ENCODE assay signal across 21 cellular contexts in genomic region chrX:104255465-104255864, GRCh38. TPM values are rescaled to one million over a fixed set of nuclear protein-coding genes. Genes with fewer than 3 reads are reported as not detected.
DNase-seq lines count a peak whose midpoint lies in the region; ATAC-seq and TF ChIP-seq lines count a peak whose summit lies in the region.
"Had no signal": no experiment of that assay in that cellular context is flagged by ENCODE, and none has a peak within 500 bp of the region (broad histone marks: within the 10 kb centered on the region; RNA-seq: fewer than 3 reads in every experiment).

No MANE protein-coding gene starts in this region.

- no peaks in the 10 kb centered on the region for H3F3A ChIP-seq in smooth muscle cell (ENCODE audit: low read depth)

- no peak overlapping the region for H2AFZ ChIP-seq in smooth muscle cell (ENCODE audit: low read depth)

- H3K9me3 ChIP-seq in smooth muscle cell (replicated peaks; ENCODE audit: low read depth), result no peaks in the 10 kb centered on the region
- H3K9me3 ChIP-seq: SJSA1 had no signal

- H3K27ac Mint-ChIP-seq in Calu3 (ENCODE audit: unreplicated experiment) (no peak overlapping the region), nephron (no peak overlapping the region)
- H3K27ac Mint-ChIP-seq in activated naive CD8-positive, alpha-beta T cell treated with anti-CD3 and anti-CD28 coated beads, Interleukin-2, amount 10 ng/mL, durations not matched to agents 7 days and 5 days, result no peak overlapping the region
- H3K27ac Mint-ChIP-seq: CD8-positive, alpha-beta T cell had no signal

- no peak for ATAC-seq in activated naive CD8-positive, alpha-beta T cell treated with anti-CD3 and anti-CD28 coated beads, Interleukin-2, amount 10 ng/mL, durations not matched to agents 7 days and 5 days (ENCODE audit: low read depth)
- no peak for ATAC-seq in GM21786 (IDR thresholded peaks at IDR 0.05; ENCODE audit: unreplicated experiment)
- ATAC-seq: CD8-positive, alpha-beta T cell; PC-3 had no signal

- H3K27me3 Mint-ChIP-seq in Calu3 (ENCODE audit: unreplicated experiment) (peaks cover 15% of the 10 kb centered on the region), nephron (ENCODE audit: low read depth) (peaks cover 85% of the 10 kb centered on the region)
- H3K27me3 Mint-ChIP-seq in activated naive CD8-positive, alpha-beta T cell treated with anti-CD3 and anti-CD28 coated beads, Interleukin-2, amount 10 ng/mL, durations not matched to agents 7 days and 5 days, result peaks cover 46% of the 10 kb centered on the region

- H3K9me3 Mint-ChIP-seq in Calu3 (ENCODE audit: low read depth, unreplicated experiment) (no peaks in the 10 kb centered on the region), nephron (peaks cover 10% of the 10 kb centered on the region)
- H3K9me3 Mint-ChIP-seq in activated naive CD8-positive, alpha-beta T cell treated with anti-CD3 and anti-CD28 coated beads, Interleukin-2, amount 10 ng/mL, durations not matched to agents 7 days and 5 days, result no peaks in the 10 kb centered on the region
- H3K9me3 Mint-ChIP-seq: CD8-positive, alpha-beta T cell had no signal

- intact Hi-C loops in Calu3 (cut with micrococcal nuclease; ENCODE audit: unreplicated experiment), result no loop called here

- H3K4me3 Mint-ChIP-seq in Calu3 (ENCODE audit: low read depth, unreplicated experiment) (peak overlapping the region; percentile 82), nephron (peak overlapping the region; percentile 35 to 50 (median 46))
- peak overlapping the region; percentile 25 for H3K4me3 Mint-ChIP-seq in activated naive CD8-positive, alpha-beta T cell treated with anti-CD3 and anti-CD28 coated beads, Interleukin-2, amount 10 ng/mL, durations not matched to agents 7 days and 5 days

- no peaks in the 10 kb centered on the region for H3K36me3 ChIP-seq in smooth muscle cell (ENCODE audit: low read depth)
- H3K36me3 ChIP-seq: BLaER1, SJSA1 had no signal

- DNase-seq in NCI-H2227 (lab: John Stamatoyannopoulos, UW; ENCODE audit: unreplicated experiment), result peak; percentile 2
- DNase-seq in NCI-H2227 treated with DMSO at 0.1 percent for 48 hours (lab: John Stamatoyannopoulos, UW), result no peak
- DNase-seq in Calu3, result no peak
- no peak for DNase-seq in activated naive CD8-positive, alpha-beta T cell treated with anti-CD3 and anti-CD28 coated beads, Interleukin-2, amount 10 ng/mL, durations not matched to agents 7 days and 5 days
- DNase-seq in smooth muscle cell (lab: John Stamatoyannopoulos, UW; ENCODE audit: unreplicated experiment), result no peak
- no peak for DNase-seq in DMS114 treated with DMSO at 0.1 percent for 48 hours (lab: John Stamatoyannopoulos, UW; ENCODE audit: unreplicated experiment)
- DNase-seq: CD8-positive, alpha-beta T cell; HCEC 1CT; MV-4-11; NCI-H1417 treated with DMSO at 0.1 percent for 48 hours; NCI-H2029; NCI-H2171; NCI-H748 treated with DMSO at 0.1 percent for 48 hours; PC-3 had no signal

- no peaks in the 10 kb centered on the region for H4K20me1 ChIP-seq in smooth muscle cell (ENCODE audit: low read depth)
- H4K20me1 ChIP-seq: BLaER1 had no signal

- BruUV-seq in Calu3 (replicated peaks; lab: Mats Ljungman, UMichigan), result no TSS peak

- H3K4me1 Mint-ChIP-seq in Calu3 (ENCODE audit: low read depth, unreplicated experiment) (peaks cover 17% of the 10 kb centered on the region), nephron (peaks cover 8% of the 10 kb centered on the region)
- H3K4me1 Mint-ChIP-seq in activated naive CD8-positive, alpha-beta T cell treated with anti-CD3 and anti-CD28 coated beads, Interleukin-2, amount 10 ng/mL, durations not matched to agents 7 days and 5 days, result peaks cover 4% of the 10 kb centered on the region

- peaks cover 81% of the 10 kb centered on the region for H3K27me3 ChIP-seq in smooth muscle cell (ENCODE audit: low read depth)

- TF ChIP-seq CTCF in Calu3 (IDR thresholded peaks at IDR 0.05; ENCODE audit: unreplicated experiment) (no peak), nephron (IDR thresholded peaks at IDR 0.05; ENCODE audit: unreplicated experiment in 3 of 3) (no peak), smooth muscle cell (IDR thresholded peaks at IDR 0.05; ENCODE audit: borderline replicate concordance, insufficient read depth, poor library complexity, severe bottlenecking) (no peak)

- no peak overlapping the region for H3K4me3 ChIP-seq in smooth muscle cell
- H3K4me3 ChIP-seq: SJSA1 had no signal

- no peaks in the 10 kb centered on the region for H3K79me2 ChIP-seq in smooth muscle cell (ENCODE audit: low read depth)

- no peaks in the 10 kb centered on the region for H3K4me1 ChIP-seq in smooth muscle cell (ENCODE audit: low read depth)
- H3K4me1 ChIP-seq: BLaER1 had no signal

- H3K4me2 ChIP-seq in smooth muscle cell, result no peak overlapping the region
- H3K4me2 ChIP-seq: BLaER1 had no signal

- H3K9ac ChIP-seq in smooth muscle cell (ENCODE audit: low read depth), result no peak overlapping the region
- H3K9ac ChIP-seq: BLaER1 had no signal

- WGBS in smooth muscle cell (ENCODE audit: low lambda C conversion rate), result 51% methylated on average over 13 of the region's 13 CpGs

- CTCF ChIA-PET in Calu3 (lab: Charles Lee), result no interaction called here

- H3K27ac ChIP-seq in smooth muscle cell (ENCODE audit: low read depth), result no peak overlapping the region
- H3K27ac ChIP-seq: BLaER1, HL-60, SJSA1 had no signal

- peaks cover 9% of the 10 kb centered on the region for H3K36me3 Mint-ChIP-seq in Calu3 (ENCODE audit: insufficient read depth, unreplicated experiment)
- H3K36me3 Mint-ChIP-seq in activated naive CD8-positive, alpha-beta T cell treated with anti-CD3 and anti-CD28 coated beads, Interleukin-2, amount 10 ng/mL, durations not matched to agents 7 days and 5 days, result no peaks in the 10 kb centered on the region
- H3K36me3 Mint-ChIP-seq in nephron (ENCODE audit: low read depth), result no peaks in the 10 kb centered on the region
- H3K36me3 Mint-ChIP-seq: CD8-positive, alpha-beta T cell had no signal

- POLR2A ChIA-PET in activated naive CD8-positive, alpha-beta T cell treated with anti-CD3 and anti-CD28 coated beads, Interleukin-2, amount 10 ng/mL, durations not matched to agents 7 days and 5 days (lab: Charles Lee), result no interaction called here

RNA-seq across cellular contexts. Expression of gene ESX1, which starts 0.7 kb away (rescaled TPM):
- not detected in 2 replicates for total RNA-seq in Calu3 (2022)
- total RNA-seq in activated naive CD8-positive, alpha-beta T cell treated with anti-CD3 and anti-CD28 coated beads, Interleukin-2, amount 10 ng/mL, durations not matched to agents 7 days and 5 days, result not detected
- total RNA-seq in smooth muscle cell, result not detected in 2 replicates
- 0.17 TPM in 1 of 2 replicates, not detected in the other for polyA plus RNA-seq in smooth muscle cell
- total RNA-seq: A172; CD8-positive, alpha-beta T cell; NCI-H460; PC-3; SJSA1 had no signal

Comparison
In these comparisons a context has a peak if more than half of its experiments do, and no peak if none do; other contexts are left out.
1. H3K4me3 Mint-ChIP-seq: peak in every context shown above with its lines; median percentile 82 in Calu3; 46 in nephron; 25 in activated naive CD8-positive, alpha-beta T cell treated with anti-CD3 and anti-CD28 coated beads, Interleukin-2, amount 10 ng/mL, durations not matched to agents 7 days and 5 days.